ENCODE assay signal across 8 cellular contexts in genomic region chr18:75163736-75164135, GRCh38.
"Had no signal": no experiment of that assay in that cellular context is flagged by ENCODE, and none has a peak within 500 bp of the region (broad histone marks: within the 10 kb centered on the region; RNA-seq: fewer than 3 reads in every experiment).

No MANE protein-coding gene starts in this region.

- H3K4me1 ChIP-seq: HAP-1 had no signal

- H3K4me3 Mint-ChIP-seq: HFFc6, IgD-negative memory B cell had no signal

- H2AFZ ChIP-seq: GM23248 had no signal

- H3K27ac ChIP-seq: GM23248 had no signal

- FAIRE-seq: HTR-8/SVneo had no signal

- H3K9ac ChIP-seq: GM23248 had no signal

- H3K9me3 Mint-ChIP-seq: HFFc6 had no signal

- H3K27ac Mint-ChIP-seq: HFFc6, IgD-negative memory B cell had no signal

- H3K4me3 ChIP-seq: GM23248, HAP-1 had no signal

- H3K36me3 ChIP-seq: HAP-1 had no signal

- DNase-seq: GM23248, GOT3, H7, HFFc6 had no signal

- ATAC-seq: HCT116 had no signal

- H3K9me3 ChIP-seq: HAP-1 had no signal
